2 cellular contexts compared by ENCODE assay signal in genomic region chr7:23598321-23598720, GRCh38.
TF ChIP-seq lines count a peak whose summit lies in the region.

No MANE protein-coding gene starts in this region.

TF ChIP-seq in SK-N-SH, 30 proteins besides CTCF, POLR2A, EP300 and RAD21 (continued from another document):
- TF ChIP-seq, protein P1, sequence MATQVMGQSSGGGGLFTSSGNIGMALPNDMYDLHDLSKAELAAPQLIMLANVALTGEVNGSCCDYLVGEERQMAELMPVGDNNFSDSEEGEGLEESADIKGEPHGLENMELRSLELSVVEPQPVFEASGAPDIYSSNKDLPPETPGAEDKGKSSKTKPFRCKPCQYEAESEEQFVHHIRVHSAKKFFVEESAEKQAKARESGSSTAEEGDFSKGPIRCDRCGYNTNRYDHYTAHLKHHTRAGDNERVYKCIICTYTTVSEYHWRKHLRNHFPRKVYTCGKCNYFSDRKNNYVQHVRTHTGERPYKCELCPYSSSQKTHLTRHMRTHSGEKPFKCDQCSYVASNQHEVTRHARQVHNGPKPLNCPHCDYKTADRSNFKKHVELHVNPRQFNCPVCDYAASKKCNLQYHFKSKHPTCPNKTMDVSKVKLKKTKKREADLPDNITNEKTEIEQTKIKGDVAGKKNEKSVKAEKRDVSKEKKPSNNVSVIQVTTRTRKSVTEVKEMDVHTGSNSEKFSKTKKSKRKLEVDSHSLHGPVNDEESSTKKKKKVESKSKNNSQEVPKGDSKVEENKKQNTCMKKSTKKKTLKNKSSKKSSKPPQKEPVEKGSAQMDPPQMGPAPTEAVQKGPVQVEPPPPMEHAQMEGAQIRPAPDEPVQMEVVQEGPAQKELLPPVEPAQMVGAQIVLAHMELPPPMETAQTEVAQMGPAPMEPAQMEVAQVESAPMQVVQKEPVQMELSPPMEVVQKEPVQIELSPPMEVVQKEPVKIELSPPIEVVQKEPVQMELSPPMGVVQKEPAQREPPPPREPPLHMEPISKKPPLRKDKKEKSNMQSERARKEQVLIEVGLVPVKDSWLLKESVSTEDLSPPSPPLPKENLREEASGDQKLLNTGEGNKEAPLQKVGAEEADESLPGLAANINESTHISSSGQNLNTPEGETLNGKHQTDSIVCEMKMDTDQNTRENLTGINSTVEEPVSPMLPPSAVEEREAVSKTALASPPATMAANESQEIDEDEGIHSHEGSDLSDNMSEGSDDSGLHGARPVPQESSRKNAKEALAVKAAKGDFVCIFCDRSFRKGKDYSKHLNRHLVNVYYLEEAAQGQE (IDR thresholded peaks at IDR 0.05; ENCODE audit: low read depth, low read length): no peak
- TF ChIP-seq MXI1 (IDR thresholded peaks at IDR 0.05; ENCODE audit: low read depth, low read length): no peak

TF ChIP-seq in SK-N-SH treated with all-trans-retinoic acid at 6 μM for 48 hours, 23 proteins besides CTCF, POLR2A, EP300 and RAD21 (continued from another document):
- TF ChIP-seq ZNF70 (CRISPR knock-in tag; IDR thresholded peaks at IDR 0.05): no peak
- no peak for TF ChIP-seq TOX (CRISPR knock-in tag; IDR thresholded peaks at IDR 0.05; ENCODE audit: borderline replicate concordance)
- TF ChIP-seq ZC3H10 (CRISPR knock-in tag; IDR thresholded peaks at IDR 0.05): no peak
- TF ChIP-seq TCF4 (CRISPR knock-in tag; IDR thresholded peaks at IDR 0.05; ENCODE audit: borderline replicate concordance): no peak
- TF ChIP-seq CSDC2 (CRISPR knock-in tag; IDR thresholded peaks at IDR 0.05): no peak
- TF ChIP-seq, protein P2, sequence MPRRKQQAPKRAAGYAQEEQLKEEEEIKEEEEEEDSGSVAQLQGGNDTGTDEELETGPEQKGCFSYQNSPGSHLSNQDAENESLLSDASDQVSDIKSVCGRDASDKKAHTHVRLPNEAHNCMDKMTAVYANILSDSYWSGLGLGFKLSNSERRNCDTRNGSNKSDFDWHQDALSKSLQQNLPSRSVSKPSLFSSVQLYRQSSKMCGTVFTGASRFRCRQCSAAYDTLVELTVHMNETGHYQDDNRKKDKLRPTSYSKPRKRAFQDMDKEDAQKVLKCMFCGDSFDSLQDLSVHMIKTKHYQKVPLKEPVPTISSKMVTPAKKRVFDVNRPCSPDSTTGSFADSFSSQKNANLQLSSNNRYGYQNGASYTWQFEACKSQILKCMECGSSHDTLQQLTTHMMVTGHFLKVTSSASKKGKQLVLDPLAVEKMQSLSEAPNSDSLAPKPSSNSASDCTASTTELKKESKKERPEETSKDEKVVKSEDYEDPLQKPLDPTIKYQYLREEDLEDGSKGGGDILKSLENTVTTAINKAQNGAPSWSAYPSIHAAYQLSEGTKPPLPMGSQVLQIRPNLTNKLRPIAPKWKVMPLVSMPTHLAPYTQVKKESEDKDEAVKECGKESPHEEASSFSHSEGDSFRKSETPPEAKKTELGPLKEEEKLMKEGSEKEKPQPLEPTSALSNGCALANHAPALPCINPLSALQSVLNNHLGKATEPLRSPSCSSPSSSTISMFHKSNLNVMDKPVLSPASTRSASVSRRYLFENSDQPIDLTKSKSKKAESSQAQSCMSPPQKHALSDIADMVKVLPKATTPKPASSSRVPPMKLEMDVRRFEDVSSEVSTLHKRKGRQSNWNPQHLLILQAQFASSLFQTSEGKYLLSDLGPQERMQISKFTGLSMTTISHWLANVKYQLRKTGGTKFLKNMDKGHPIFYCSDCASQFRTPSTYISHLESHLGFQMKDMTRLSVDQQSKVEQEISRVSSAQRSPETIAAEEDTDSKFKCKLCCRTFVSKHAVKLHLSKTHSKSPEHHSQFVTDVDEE (CRISPR knock-in tag; IDR thresholded peaks at IDR 0.05): no peak
- TF ChIP-seq ZFP30 (CRISPR knock-in tag; IDR thresholded peaks at IDR 0.05): no peak
- TF ChIP-seq ZFP3 (CRISPR knock-in tag; IDR thresholded peaks at IDR 0.05): no peak
